ENCODE assay signal across 8 cellular contexts in genomic region chr11:119018074-119018938, GRCh38. TPM values are rescaled to one million over a fixed set of nuclear protein-coding genes. Genes with fewer than 3 reads are reported as not detected.
DNase-seq lines count a peak whose midpoint lies in the region; ATAC-seq, FAIRE-seq and TF ChIP-seq lines count a peak whose summit lies in the region.

RPS25 (minus strand) TSS chr11:119018343; CDS start chr11:119018284, 59 bp downstream.
TRAPPC4 (plus strand) TSS chr11:119018766; CDS start chr11:119018796, 30 bp downstream.

- H2AFZ ChIP-seq in smooth muscle cell (ENCODE audit: low read depth): peak within 1 kb of the TSS; percentile 96

- H3K4me2 ChIP-seq in smooth muscle cell: peak within 1 kb of the TSS; percentile 98

- peaks cover 25% of the 10 kb centered on the region for H3F3A ChIP-seq in smooth muscle cell (ENCODE audit: low read depth)

- H3K36me3 ChIP-seq in bronchial epithelial cell (ENCODE audit: control insufficient read depth, insufficient read depth, low read length): peaks cover 20% of the 10 kb centered on the region
- H3K36me3 ChIP-seq in smooth muscle cell (ENCODE audit: low read depth): no peaks in the 10 kb centered on the region

- peak; percentile 75 for DNase-seq in AG04449 (ENCODE audit: low read depth, low spot score)
- peak; percentile 93 for DNase-seq in NCI-H2227 treated with DMSO at 0.1 percent for 48 hours (lab: John Stamatoyannopoulos, UW)
- peak; percentile 91 for DNase-seq in bronchial epithelial cell (ENCODE audit: low read depth)
- DNase-seq in iPS-NIHi7 (ENCODE audit: extremely low spot score): peak; percentile 92
- DNase-seq in smooth muscle cell (lab: John Stamatoyannopoulos, UW; ENCODE audit: unreplicated experiment): peak; percentile 90

- peak within 1 kb of the TSS; percentile 80 for H3K9ac ChIP-seq in smooth muscle cell (ENCODE audit: low read depth)

- TF ChIP-seq CTCF in AG04449 (IDR thresholded peaks at IDR 0.05; ENCODE audit: insufficient read depth, low read length, missing control alignments) (no peak), WI38 (IDR thresholded peaks at IDR 0.05; ENCODE audit: low read depth, low read length) (no peak), bronchial epithelial cell (IDR thresholded peaks at IDR 0.05; ENCODE audit: insufficient read depth, low read length, severe bottlenecking) (no peak), smooth muscle cell (IDR thresholded peaks at IDR 0.05; ENCODE audit: borderline replicate concordance, insufficient read depth, poor library complexity, severe bottlenecking) (no peak)

- peak within 1 kb of the TSS; percentile 81 for H3K27ac ChIP-seq in smooth muscle cell (ENCODE audit: low read depth)

- H4K20me1 ChIP-seq in smooth muscle cell (ENCODE audit: low read depth): peaks cover 39% of the 10 kb centered on the region

- H3K4me3 ChIP-seq in AG04449 (ENCODE audit: low read depth, low read length): peak within 1 kb of the TSS; percentile 94
- peak within 1 kb of the TSS; percentile 99 for H3K4me3 ChIP-seq in WI38 (ENCODE audit: low read depth, low read length)
- peak within 1 kb of the TSS; percentile 81 for H3K4me3 ChIP-seq in bronchial epithelial cell (ENCODE audit: low read depth, low read length)
- H3K4me3 ChIP-seq in smooth muscle cell: peak within 1 kb of the TSS; percentile 96

- POLR2A ChIA-PET in AG04449 (lab: Yijun Ruan, JAX): interaction anchor here (0.6 to 1.4 kb wide), 3 partner anchors 13 to 49 kb away, joined by 3 to 4 read pairs (median 3); partner anchors contain the start of gene VPS11

- CTCF ChIA-PET in AG04449 (lab: Yijun Ruan, JAX): interaction anchor here (1.0 to 8.5 kb wide), 5 partner anchors 9 to 289 kb away, joined by 3 to 54 read pairs (median 3); partner anchors contain the start of gene SLC37A4

- peaks cover 21% of the 10 kb centered on the region for H3K4me1 ChIP-seq in smooth muscle cell (ENCODE audit: low read depth)

- WGBS in smooth muscle cell (ENCODE audit: low lambda C conversion rate): under 1% methylated on average over 56 of the region's 63 CpGs

- FAIRE-seq in bronchial epithelial cell (lab: Jason Lieb, UNC): no peak

- no peaks in the 10 kb centered on the region for H3K27me3 ChIP-seq in bronchial epithelial cell (ENCODE audit: control insufficient read depth, insufficient read depth, low read length)
- no peaks in the 10 kb centered on the region for H3K27me3 ChIP-seq in smooth muscle cell (ENCODE audit: low read depth)

- peaks cover 58% of the 10 kb centered on the region for H3K79me2 ChIP-seq in smooth muscle cell (ENCODE audit: low read depth)

- no peaks in the 10 kb centered on the region for H3K9me3 ChIP-seq in smooth muscle cell (replicated peaks; ENCODE audit: low read depth)

- ATAC-seq in GM18907 (IDR thresholded peaks at IDR 0.05; ENCODE audit: unreplicated experiment): peak; percentile 82
- ATAC-seq in HG03159 (IDR thresholded peaks at IDR 0.05; ENCODE audit: unreplicated experiment): peak; percentile 90

RNA-seq across cellular contexts. Expression of gene RPS25, which starts in this region (rescaled TPM):
- total RNA-seq in bronchial epithelial cell: 529 and 1,126 TPM in 2 replicates
- total RNA-seq in smooth muscle cell: 1,510 and 1,616 TPM in 2 replicates
- 975 and 1,078 TPM in 2 replicates for polyA plus RNA-seq in smooth muscle cell

RNA-seq across cellular contexts. Expression of gene TRAPPC4, which starts in this region (rescaled TPM):
- total RNA-seq in bronchial epithelial cell (115 and 123 TPM in 2 replicates), smooth muscle cell (55.2 and 103 TPM in 2 replicates)
- polyA plus RNA-seq in smooth muscle cell: 157 and 168 TPM in 2 replicates

Comparison
In these comparisons a context has a peak if more than half of its experiments do, and no peak if none do; other contexts are left out.
1. Peak in every context shown above with its lines: DNase-seq, ATAC-seq, H3K4me3 ChIP-seq and H3K27ac ChIP-seq.